In genomic region chr19:17633700-17634099, GRCh38 we compare ENCODE assay signal across 9 cellular contexts. TPM values are rescaled to one million over a fixed set of nuclear protein-coding genes. Genes with fewer than 3 reads are reported as not detected.
"Had no signal": no experiment of that assay in that cellular context is flagged by ENCODE, and none has a peak within 500 bp of the region (broad histone marks: within the 10 kb centered on the region; RNA-seq: fewer than 3 reads in every experiment).

No MANE protein-coding gene starts in this region.

- FAIRE-seq: HepG2, K562 had no signal

- DNase-seq: Karpas-422, Kasumi-1, KBM-7, KG1 had no signal

- H3K4me2 ChIP-seq: KMS-11 had no signal

- ATAC-seq: HepG2, K562 had no signal

- H3K27ac ChIP-seq: HL-60, KMS-11 had no signal

- H3K4me3 ChIP-seq: K562 had no signal

- H3K9ac ChIP-seq: KMS-11 had no signal

RNA-seq across cellular contexts. Expression of gene UNC13A, which starts 54.5 kb away (rescaled TPM):
- polyA plus RNA-seq: IgD-negative memory B cell had no signal
